In the genomic region with DNA sequence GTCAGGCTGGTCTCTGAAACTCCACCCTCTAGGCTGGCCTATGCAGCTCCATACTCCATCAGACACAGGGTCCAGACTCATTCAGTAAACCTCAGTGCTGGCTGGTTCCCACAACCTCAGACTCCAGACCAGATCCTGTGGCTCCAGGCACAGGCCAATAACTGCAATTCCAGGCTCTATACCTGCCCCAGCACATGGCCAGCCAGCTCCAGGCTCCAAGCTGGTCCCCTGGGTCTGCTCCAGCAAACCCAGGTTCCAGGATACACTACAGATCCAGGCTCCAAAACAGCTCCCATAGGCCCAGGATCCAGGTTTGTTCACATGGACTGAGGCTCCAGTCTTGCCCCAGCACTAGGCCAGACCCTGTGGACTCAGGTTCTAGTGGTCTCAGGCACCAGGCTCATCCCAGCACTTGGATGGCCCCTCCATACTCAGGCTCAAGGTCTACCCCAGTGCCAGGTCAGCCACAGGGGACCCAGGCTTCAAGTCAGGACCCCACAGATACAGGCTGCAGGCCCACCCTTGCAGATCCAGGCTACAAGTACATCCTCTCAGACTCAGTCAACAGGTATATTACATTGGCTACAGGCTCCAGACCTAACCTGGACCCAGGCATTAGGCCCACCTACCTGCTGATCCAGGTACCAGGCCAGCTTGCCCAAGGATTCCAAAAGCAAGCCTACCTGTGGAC, we compare ENCODE assay signal across 27 cellular contexts.
DNase-seq lines count a peak whose midpoint lies in the region; ATAC-seq, FAIRE-seq and TF ChIP-seq lines count a peak whose summit lies in the region.
"Had no signal": no experiment of that assay in that cellular context is flagged by ENCODE, and none has a peak within 500 bp of the region (broad histone marks: within the 10 kb centered on the region; RNA-seq: fewer than 3 reads in every experiment).

No MANE protein-coding gene starts in this region.

- 0 out of 2 replicates have a peak overlapping the region, but pooled peaks have one; percentile 17 for H2BK12ac ChIP-seq in H1 (ENCODE audit: low read depth, low read length)
- H2BK12ac ChIP-seq in mesenchymal stem cell (ENCODE audit: low read length in 2 of 2) = peak overlapping the region in 1 of 2 experiments; percentile 21
- peak overlapping the region; percentile 7 for H2BK12ac ChIP-seq in trophoblast cell (ENCODE audit: low read length)

- H3K9ac ChIP-seq in H1 (replicated peaks in 1 of 4; ENCODE audit: extremely low read depth in 1 of 4, low read depth in 3 of 4, low read length in 3 of 4) = no peak overlapping the region
- H3K9ac ChIP-seq in mesenchymal stem cell (ENCODE audit: low read length) = no peak overlapping the region
- H3K9ac ChIP-seq in trophoblast cell (ENCODE audit: low read length) = no peak overlapping the region
- H3K9ac ChIP-seq: BLaER1 treated with 17β-estradiol and CSF1 and Interleukin-3, amounts not matched to agents 10 nM and 100 nM had no signal

- TF ChIP-seq POLR2A in H1 (IDR thresholded peaks at IDR 0.05; ENCODE audit: control extremely low read depth in 1 of 2, low read depth in 2 of 2, low read length in 2 of 2) = no peak
- TF ChIP-seq POLR2A in uterus (IDR thresholded peaks at IDR 0.05) = no peak

- H4K5ac ChIP-seq in H1 (ENCODE audit: insufficient read length, low read depth, low read length) = no peak overlapping the region

- no peaks in the 10 kb centered on the region for H3K4me1 ChIP-seq in H1 (replicated peaks in 1 of 4; ENCODE audit: control insufficient read depth in 3 of 4, insufficient read depth in 4 of 4, low read length in 3 of 4)
- peaks cover 11% of the 10 kb centered on the region for H3K4me1 ChIP-seq in mesenchymal stem cell (ENCODE audit: control insufficient read depth, insufficient read depth, low read depth, low read length)
- peaks cover 3 to 9% of the 10 kb centered on the region in 2 experiments for H3K4me1 ChIP-seq in trophoblast cell (ENCODE audit: control insufficient read depth in 1 of 2, insufficient read depth in 2 of 2, low read length in 2 of 2)
- H3K4me1 ChIP-seq in uterus = no peaks in the 10 kb centered on the region
- H3K4me1 ChIP-seq: BE2C had no signal

- H2AK5ac ChIP-seq in H1 (ENCODE audit: low read depth, low read length) = no peak overlapping the region
- H2AK5ac ChIP-seq in mesenchymal stem cell (ENCODE audit: low read length, severe bottlenecking) = peak overlapping the region; percentile 5
- no peak overlapping the region for H2AK5ac ChIP-seq in trophoblast cell (ENCODE audit: low read length)

- no peak overlapping the region for H2BK5ac ChIP-seq in H1 (ENCODE audit: low read depth, low read length)
- H2BK5ac ChIP-seq in mesenchymal stem cell (ENCODE audit: low read depth, low read length, poor library complexity, severe bottlenecking) = no peak overlapping the region
- H2BK5ac ChIP-seq in trophoblast cell (ENCODE audit: low read depth, low read length, poor library complexity) = no peak overlapping the region

- no peak overlapping the region for H3K18ac ChIP-seq in H1 (ENCODE audit: extremely low read depth, low read length)
- no peak overlapping the region for H3K18ac ChIP-seq in mesenchymal stem cell (ENCODE audit: low read depth in 1 of 2, low read length in 2 of 2)
- no peak overlapping the region for H3K18ac ChIP-seq in trophoblast cell (ENCODE audit: low read length)

- peaks cover 11% of the 10 kb centered on the region for H3K36me3 Mint-ChIP-seq in natural killer cell treated with Interleukin-12 subunit alpha and Interleukin-12 subunit beta and Interleukin-15 and Interleukin-18, amount 100 ng/mL, for 72 hours
- H3K36me3 Mint-ChIP-seq in natural killer cell = no peaks in the 10 kb centered on the region

- H3K23ac ChIP-seq in H1 (ENCODE audit: insufficient read length) (no peak overlapping the region), mesenchymal stem cell (ENCODE audit: low read length in 2 of 2) (no peak overlapping the region), trophoblast cell (ENCODE audit: low read length) (no peak overlapping the region)

- CTCF ChIA-PET in H1 (lab: Charles Lee; ENCODE audit: partially characterized antibody) = interaction anchor here (2.4 kb wide), 1 partner anchor 178 kb away, joined by 5 read pairs; no protein-coding TSS in a partner anchor

- H2BK15ac ChIP-seq in H1 (ENCODE audit: low read length) (no peak overlapping the region; the same call in 1 of the 2 replicates), mesenchymal stem cell (ENCODE audit: low read depth, poor library complexity, severe bottlenecking) (no peak overlapping the region)

- H4K91ac ChIP-seq in H1 (replicated peaks; ENCODE audit: insufficient read length, low read length) (no peak overlapping the region), mesenchymal stem cell (ENCODE audit: low read length) (peak overlapping the region; percentile 5), trophoblast cell (ENCODE audit: low read depth, low read length) (no peak overlapping the region)

- no peaks in the 10 kb centered on the region for H3K9me3 Mint-ChIP-seq in natural killer cell treated with Interleukin-12 subunit alpha and Interleukin-12 subunit beta and Interleukin-15 and Interleukin-18, amount 100 ng/mL, for 72 hours
- H3K9me3 Mint-ChIP-seq in natural killer cell = no peaks in the 10 kb centered on the region
- H3K9me3 Mint-ChIP-seq: CD4-positive, alpha-beta T cell; CD8-positive, alpha-beta memory T cell had no signal

- no peak for DNase-seq in natural killer cell treated with Interleukin-12 subunit alpha and Interleukin-12 subunit beta and Interleukin-15 and Interleukin-18, amount 100 ng/mL, for 72 hours (ENCODE audit: low spot score)
- DNase-seq in natural killer cell = no peak
- no peak for DNase-seq in H1 (ENCODE audit: low read depth in 1 of 2, low spot score in 2 of 2)
- DNase-seq in mesenchymal stem cell = no peak
- no peak for DNase-seq in trophoblast cell
- no peak for DNase-seq in uterus
- DNase-seq in LoVo (ENCODE audit: low spot score) = no peak
- no peak for DNase-seq in SKM-1 treated with dmso at 0.1 percent for 144 hours (lab: John Stamatoyannopoulos, UW; ENCODE audit: unreplicated experiment)
- DNase-seq: 8988T; ACHN; AML-193; BE2C; CD4-positive, alpha-beta T cell; CD8-positive, alpha-beta memory T cell; DMS 273 treated with DMSO at 0.1 percent for 48 hours; DMS79; EL; GDM1; GOT3; H7; HCEC 1CT had no signal

- intact Hi-C loops in natural killer cell (cut with micrococcal nuclease) = loop anchor here (5.0 kb wide), 1 partner anchor 248 kb away; no protein-coding TSS in a partner anchor
- intact Hi-C loops in uterus (cut with DNase I; ENCODE audit: low total_unique reads) = loop anchor here (10.0 kb wide), 1 partner anchor 165 kb away; no protein-coding TSS in a partner anchor

- H2AFZ ChIP-seq in H1 (ENCODE audit: low read length) = no peak overlapping the region
- no peak overlapping the region for H2AFZ ChIP-seq in mesenchymal stem cell (ENCODE audit: low read depth, low read length)
- H2AFZ ChIP-seq in trophoblast cell (ENCODE audit: insufficient read depth, low read length, poor library complexity) = no peak overlapping the region

- no peak for TF ChIP-seq EP300 in H1 (IDR thresholded peaks at IDR 0.05; ENCODE audit: borderline replicate concordance in 1 of 2, low read depth in 2 of 2, low read length in 2 of 2)

- H3K79me1 ChIP-seq in H1 (ENCODE audit: low read depth, low read length) = no peaks in the 10 kb centered on the region
- H3K79me1 ChIP-seq in mesenchymal stem cell (replicated peaks; ENCODE audit: low read length, poor library complexity, severe bottlenecking) = no peaks in the 10 kb centered on the region
- peaks cover 16% of the 10 kb centered on the region for H3K79me1 ChIP-seq in trophoblast cell (ENCODE audit: low read length)

- POLR2A ChIA-PET in H1 (lab: Charles Lee; ENCODE audit: partially characterized antibody) = no interaction called here

- no peak for TF ChIP-seq RAD21 in H1 (IDR thresholded peaks at IDR 0.05 in 1 of 2, conservative IDR thresholded peaks at IDR 0.05 in 1 of 2; ENCODE audit: low read depth in 2 of 2, low read length in 2 of 2)

- no peaks in the 10 kb centered on the region for H3K36me3 ChIP-seq in H1 (ENCODE audit: control insufficient read depth in 2 of 4, insufficient read depth in 4 of 4, low read length in 3 of 4)
- H3K36me3 ChIP-seq in mesenchymal stem cell (ENCODE audit: control insufficient read depth in 1 of 2, insufficient read depth in 2 of 2, low read depth in 1 of 2, low read length in 2 of 2) = peaks cover 0 to 2% of the 10 kb centered on the region in 2 experiments
- peaks cover 0 to 5% of the 10 kb centered on the region in 2 experiments for H3K36me3 ChIP-seq in trophoblast cell (ENCODE audit: control insufficient read depth in 1 of 2, insufficient read depth in 2 of 2, low read length in 2 of 2)
- no peaks in the 10 kb centered on the region for H3K36me3 ChIP-seq in uterus
- H3K36me3 ChIP-seq: BE2C had no signal

- H3K4me2 ChIP-seq in H1 (ENCODE audit: insufficient read depth in 1 of 2, low read depth in 2 of 2, low read length in 2 of 2) = no peak overlapping the region
- H3K4me2 ChIP-seq in mesenchymal stem cell (ENCODE audit: low read length, poor library complexity, severe bottlenecking) = no peak overlapping the region
- H3K4me2 ChIP-seq in trophoblast cell (ENCODE audit: low read length) = no peak overlapping the region
- H3K4me2 ChIP-seq: A549; BLaER1 treated with 17β-estradiol and CSF1 and Interleukin-3, amounts not matched to agents 10 nM and 100 nM had no signal

- no peak overlapping the region; the same call in 1 of the 2 replicates for H4K8ac ChIP-seq in H1 (ENCODE audit: extremely low read depth, insufficient read depth, low read length)
- no peak overlapping the region for H4K8ac ChIP-seq in mesenchymal stem cell (ENCODE audit: low read length)
- H4K8ac ChIP-seq in trophoblast cell (ENCODE audit: low read depth, low read length) = no peak overlapping the region

- no peak for FAIRE-seq in H1 (lab: Jason Lieb, UNC)
- FAIRE-seq: A549, D721Med, GM12878, GM18507 had no signal

- no peaks in the 10 kb centered on the region for H3K23me2 ChIP-seq in H1 (ENCODE audit: low read depth, low read length)

- H3K27ac Mint-ChIP-seq in natural killer cell treated with Interleukin-12 subunit alpha and Interleukin-12 subunit beta and Interleukin-15 and Interleukin-18, amount 100 ng/mL, for 72 hours = peak overlapping the region in 1 of 2 donors; percentile 31
- no peak overlapping the region for H3K27ac Mint-ChIP-seq in natural killer cell
- H3K27ac Mint-ChIP-seq: CD4-positive, alpha-beta T cell had no signal

- H3K4me3 Mint-ChIP-seq in natural killer cell treated with Interleukin-12 subunit alpha and Interleukin-12 subunit beta and Interleukin-15 and Interleukin-18, amount 100 ng/mL, for 72 hours = no peak overlapping the region
- no peak overlapping the region for H3K4me3 Mint-ChIP-seq in natural killer cell
- H3K4me3 Mint-ChIP-seq: CD14-positive monocyte; CD4-positive, alpha-beta T cell; CD8-positive, alpha-beta memory T cell had no signal

- H3K27me3 ChIP-seq in H1 (replicated peaks in 1 of 4; ENCODE audit: control insufficient read depth in 3 of 4, extremely low read depth in 1 of 4, insufficient read depth in 3 of 4, low read length in 3 of 4) = no peaks in the 10 kb centered on the region
- H3K27me3 ChIP-seq in mesenchymal stem cell (ENCODE audit: control insufficient read depth in 1 of 2, insufficient read depth in 1 of 2, low read length in 2 of 2) = no peaks in the 10 kb centered on the region
- no peaks in the 10 kb centered on the region for H3K27me3 ChIP-seq in trophoblast cell (ENCODE audit: insufficient read depth, low read length)
- no peaks in the 10 kb centered on the region for H3K27me3 ChIP-seq in uterus
- H3K27me3 ChIP-seq: BE2C; BLaER1 treated with 17β-estradiol and CSF1 and Interleukin-3, amounts not matched to agents 10 nM and 100 nM had no signal

- H3K56ac ChIP-seq in H1 (replicated peaks; ENCODE audit: insufficient read length, low read depth, low read length) = no peak overlapping the region

- H3K14ac ChIP-seq in H1 (ENCODE audit: insufficient read length) = no peak overlapping the region
- peak overlapping the region in 1 of 2 experiments; percentile 30 for H3K14ac ChIP-seq in mesenchymal stem cell (ENCODE audit: low read length in 2 of 2)
- H3K14ac ChIP-seq in trophoblast cell (ENCODE audit: low read length) = peak overlapping the region; percentile 2

- H2BK20ac ChIP-seq in H1 (ENCODE audit: low read length) = no peak overlapping the region

- no peaks in the 10 kb centered on the region for H4K20me1 ChIP-seq in H1 (replicated peaks in 1 of 2; ENCODE audit: control insufficient read depth in 1 of 2, insufficient read depth in 2 of 2, low read length in 2 of 2)
- H4K20me1 ChIP-seq: BLaER1 treated with 17β-estradiol and CSF1 and Interleukin-3, amounts not matched to agents 10 nM and 100 nM had no signal

- H4K12ac ChIP-seq in trophoblast cell (ENCODE audit: low read depth, low read length) = no peak overlapping the region

- H3K4ac ChIP-seq in H1 (replicated peaks; ENCODE audit: insufficient read length, low read depth, low read length) (no peak overlapping the region), mesenchymal stem cell (ENCODE audit: low read depth in 1 of 2, low read length in 2 of 2) (no peak overlapping the region), trophoblast cell (ENCODE audit: low read depth, low read length) (no peak overlapping the region)

- peaks cover 0 to 23% of the 10 kb centered on the region in 2 donors for H3K4me1 Mint-ChIP-seq in natural killer cell treated with Interleukin-12 subunit alpha and Interleukin-12 subunit beta and Interleukin-15 and Interleukin-18, amount 100 ng/mL, for 72 hours (ENCODE audit: low read depth in 2 of 2)
- H3K4me1 Mint-ChIP-seq in natural killer cell = no peaks in the 10 kb centered on the region

- H2BK120ac ChIP-seq in H1 (replicated peaks; ENCODE audit: low read depth, low read length) (no peak overlapping the region), mesenchymal stem cell (ENCODE audit: low read depth, low read length) (no peak overlapping the region), trophoblast cell (ENCODE audit: insufficient read depth, low read length, poor library complexity) (no peak overlapping the region)

- peak; percentile 20 to 40 for ATAC-seq in natural killer cell treated with Interleukin-12 subunit alpha and Interleukin-12 subunit beta and Interleukin-15 and Interleukin-18, amount 100 ng/mL, for 72 hours
- ATAC-seq in natural killer cell = no peak
- ATAC-seq: A549, GM12878 had no signal

- H3K27ac ChIP-seq in H1 (ENCODE audit: low read depth, low read length) (no peak overlapping the region), mesenchymal stem cell (ENCODE audit: low read length, poor library complexity, severe bottlenecking) (no peak overlapping the region), trophoblast cell (ENCODE audit: low read depth, low read length) (no peak overlapping the region), uterus (no peak overlapping the region)
- H3K27ac ChIP-seq: BLaER1 treated with 17β-estradiol and CSF1 and Interleukin-3, amounts not matched to agents 10 nM and 100 nM had no signal

- no peak for TF ChIP-seq CTCF in natural killer cell (IDR thresholded peaks at IDR 0.05)
- no peak for TF ChIP-seq CTCF in H1 (IDR thresholded peaks at IDR 0.05; ENCODE audit: control extremely low read depth in 1 of 3, insufficient read depth in 1 of 3, low read depth in 1 of 3, low read length in 3 of 3)
- no peak for TF ChIP-seq CTCF in uterus (IDR thresholded peaks at IDR 0.05)

- H3K79me2 ChIP-seq in H1 (ENCODE audit: control insufficient read depth in 1 of 2, insufficient read depth in 2 of 2, low read length in 2 of 2) (no peaks in the 10 kb centered on the region), trophoblast cell (ENCODE audit: control insufficient read depth, insufficient read depth, low read length, poor library complexity) (no peaks in the 10 kb centered on the region)

- H3K9me3 ChIP-seq in H1 (ENCODE audit: insufficient read depth in 2 of 2, low read depth in 1 of 2, low read length in 1 of 2) (peaks cover 0 to 8% of the 10 kb centered on the region in 2 experiments; a peak in 2 of 4 replicates), mesenchymal stem cell (ENCODE audit: control insufficient read depth, low read length) (no peaks in the 10 kb centered on the region), trophoblast cell (ENCODE audit: insufficient read depth, low read depth, low read length) (peaks cover 10% of the 10 kb centered on the region), uterus (no peaks in the 10 kb centered on the region)
- H3K9me3 ChIP-seq: A549, BE2C had no signal

- no peak overlapping the region for H3K4me3 ChIP-seq in H1 (ENCODE audit: extremely low read depth in 1 of 4, insufficient read depth in 2 of 4, low read depth in 3 of 4, low read length in 4 of 4)
- H3K4me3 ChIP-seq in mesenchymal stem cell (ENCODE audit: insufficient read depth in 1 of 2, low read depth in 1 of 2, low read length in 2 of 2) = no peak overlapping the region
- no peak overlapping the region for H3K4me3 ChIP-seq in trophoblast cell (ENCODE audit: low read depth, low read length)
- H3K4me3 ChIP-seq in uterus = no peak overlapping the region
- H3K4me3 ChIP-seq: A549; BLaER1 treated with 17β-estradiol and CSF1 and Interleukin-3, amounts not matched to agents 10 nM and 100 nM; GM12878 had no signal

- H3K27me3 Mint-ChIP-seq in natural killer cell treated with Interleukin-12 subunit alpha and Interleukin-12 subunit beta and Interleukin-15 and Interleukin-18, amount 100 ng/mL, for 72 hours = peaks cover 0 to 8% of the 10 kb centered on the region in 2 donors
- no peaks in the 10 kb centered on the region for H3K27me3 Mint-ChIP-seq in natural killer cell (ENCODE audit: low read depth in 2 of 2)
- H3K27me3 Mint-ChIP-seq: CD4-positive, alpha-beta T cell had no signal

Comparison
In these comparisons a context has a peak if more than half of its experiments do, and no peak if none do; other contexts are left out.
1. ATAC-seq: peak in natural killer cell treated with Interleukin-12 subunit alpha and Interleukin-12 subunit beta and Interleukin-15 and Interleukin-18, amount 100 ng/mL, for 72 hours (2 of 2); none in natural killer cell (0 of 3).